ENCODE assay signal across 8 cellular contexts in genomic region chr7:43926193-43927043, GRCh38. TPM values are rescaled to one million over a fixed set of nuclear protein-coding genes. Genes with fewer than 3 reads are reported as not detected.
DNase-seq lines count a peak whose midpoint lies in the region; ATAC-seq, FAIRE-seq and TF ChIP-seq lines count a peak whose summit lies in the region.

TSS of gene UBE2D4 (plus strand) at chr7:43926436. CDS start at chr7:43926533, 97 bp downstream.

- ATAC-seq in GM21381 (IDR thresholded peaks at IDR 0.05; ENCODE audit: unreplicated experiment), result peak; percentile 89

- H3K4me3 ChIP-seq in OCI-LY1 (ENCODE audit: low read depth, low read length, poor library complexity, severe bottlenecking), result peak within 1 kb of the TSS; percentile 83

- H3K79me2 ChIP-seq in OCI-LY1 (ENCODE audit: insufficient read depth, low read length), result no peaks in the 10 kb centered on the region

- H2AFZ ChIP-seq in OCI-LY1 (ENCODE audit: low read length), result peak within 1 kb of the TSS; percentile 50

- no peak within 1 kb of the TSS for H3K27ac Mint-ChIP-seq in endothelial cell (ENCODE audit: unreplicated experiment)

- TF ChIP-seq CTCF in OCI-LY1 (IDR thresholded peaks at IDR 0.05; ENCODE audit: low read length) (no peak), endothelial cell (IDR thresholded peaks at IDR 0.05; ENCODE audit: unreplicated experiment) (no peak)

- no peaks in the 10 kb centered on the region for H3K9me3 Mint-ChIP-seq in endothelial cell (ENCODE audit: unreplicated experiment)

- no peaks in the 10 kb centered on the region for H3K27me3 ChIP-seq in OCI-LY1 (ENCODE audit: insufficient read depth, low read length)

- H3K4me1 ChIP-seq in OCI-LY1 (ENCODE audit: insufficient read depth, low read length, severe bottlenecking), result peaks cover 28% of the 10 kb centered on the region

- peak within 1 kb of the TSS; percentile 89 for H3K4me3 Mint-ChIP-seq in endothelial cell (ENCODE audit: unreplicated experiment)

- H4K20me1 ChIP-seq in OCI-LY1 (ENCODE audit: insufficient read depth, low read length), result no peaks in the 10 kb centered on the region

- DNase-seq in DMS 273 (lab: John Stamatoyannopoulos, UW; ENCODE audit: unreplicated experiment) (peak; percentile 95), HTR-8/SVneo (ENCODE audit: insufficient read length, low spot score) (peak; percentile 87), endothelial cell (ENCODE audit: low spot score) (peak; percentile 65), middle frontal gyrus (ENCODE audit: extremely low spot score, low spot score) (peak; percentile 72)
- DNase-seq in activated CD8-positive, alpha-beta memory T cell treated with anti-CD3 and anti-CD28 coated beads, Interleukin-2, amount 50 U/mL, for 4 hours, result peak; percentile 91
- DNase-seq in stimulated activated CD8-positive, alpha-beta memory T cell treated with anti-CD3 and anti-CD28 coated beads, Interleukin-2, amount 100 ng/mL, for 48 hours (ENCODE audit: low read depth in 2 of 2), result peak; percentile 75 to 86

- H3K36me3 Mint-ChIP-seq in endothelial cell (ENCODE audit: low read depth, unreplicated experiment), result no peaks in the 10 kb centered on the region

- H3K4me2 ChIP-seq in OCI-LY1 (ENCODE audit: low read length), result peak within 1 kb of the TSS; percentile 99

- H3K4me1 Mint-ChIP-seq in endothelial cell (ENCODE audit: unreplicated experiment), result peaks cover 6% of the 10 kb centered on the region

- H3K9ac ChIP-seq in OCI-LY1 (ENCODE audit: low read length), result peak within 1 kb of the TSS; percentile 98

- peaks cover 20% of the 10 kb centered on the region for H3K36me3 ChIP-seq in OCI-LY1 (ENCODE audit: insufficient read depth, low read length)

- no peaks in the 10 kb centered on the region for H3K9me2 ChIP-seq in OCI-LY1 (ENCODE audit: low read depth, low read length)

- FAIRE-seq in HTR-8/SVneo (lab: Jason Lieb, UNC), result no peak

- no peaks in the 10 kb centered on the region; the same call in 1 of the 2 replicates for H3F3A ChIP-seq in OCI-LY1 (ENCODE audit: insufficient read depth, low read length)

- peaks cover 6% of the 10 kb centered on the region; the same call in 1 of the 2 replicates for H3K9me3 ChIP-seq in OCI-LY1 (ENCODE audit: low read length)

- peak within 1 kb of the TSS; percentile 84 for H3K27ac ChIP-seq in OCI-LY1 (ENCODE audit: low read depth, low read length, poor library complexity, severe bottlenecking)

- peaks cover 3% of the 10 kb centered on the region for H3K27me3 Mint-ChIP-seq in endothelial cell (ENCODE audit: unreplicated experiment)

RNA-seq across cellular contexts. Expression of gene UBE2D4, which starts in this region (rescaled TPM):
- total RNA-seq in endothelial cell (ENCODE audit: unreplicated experiment), result 9.3 TPM

Comparison
In these comparisons a context has a peak if more than half of its experiments do, and no peak if none do; other contexts are left out.
1. Peak in every context shown above with its lines: DNase-seq, ATAC-seq, H3K4me3 ChIP-seq and H3K27ac ChIP-seq.